ENCODE assay signal across 16 cellular contexts in genomic region chr10:102819054-102819453, GRCh38. TPM values are rescaled to one million over a fixed set of nuclear protein-coding genes. Genes with fewer than 3 reads are reported as not detected.
DNase-seq lines count a peak whose midpoint lies in the region; ATAC-seq and TF ChIP-seq lines count a peak whose summit lies in the region.
"Had no signal": no experiment of that assay in that cellular context is flagged by ENCODE, and none has a peak within 500 bp of the region (broad histone marks: within the 10 kb centered on the region; RNA-seq: fewer than 3 reads in every experiment).

No MANE protein-coding gene starts in this region.

- TF ChIP-seq POLR2A in transverse colon (IDR thresholded peaks at IDR 0.05) = no peak

- H3K36me3 ChIP-seq in colonic mucosa = no peaks in the 10 kb centered on the region
- H3K36me3 ChIP-seq in naive thymus-derived CD4-positive, alpha-beta T cell (ENCODE audit: control insufficient read depth in 2 of 3, insufficient read depth in 3 of 3, low read length in 3 of 3) = peaks cover 0 to 17% (median 0%) of the 10 kb centered on the region in 3 experiments
- H3K36me3 ChIP-seq in transverse colon = peaks cover 0 to 3% (median 0%) of the 10 kb centered on the region in 4 donors
- H3K36me3 ChIP-seq in OCI-LY7 (ENCODE audit: insufficient read depth, low read length) = peaks cover 7% of the 10 kb centered on the region; the same call in 1 of the 2 replicates
- H3K36me3 ChIP-seq: MG63, ovary had no signal

- peaks cover 0 to 11% (median 0%) of the 10 kb centered on the region in 7 donors for H3K4me1 Mint-ChIP-seq in naive thymus-derived CD4-positive, alpha-beta T cell

- H3K4me1 ChIP-seq in colonic mucosa (no peaks in the 10 kb centered on the region), transverse colon (peaks cover 16 to 27% (median 20%) of the 10 kb centered on the region in 4 donors), OCI-LY7 (ENCODE audit: insufficient read depth, low read length, poor library complexity, severe bottlenecking) (peaks cover 29% of the 10 kb centered on the region)
- H3K4me1 ChIP-seq in naive thymus-derived CD4-positive, alpha-beta T cell (ENCODE audit: control insufficient read depth in 2 of 2, insufficient read depth in 2 of 2, low read length in 2 of 2) = no peaks in the 10 kb centered on the region

- H3K27me3 Mint-ChIP-seq in naive thymus-derived CD4-positive, alpha-beta T cell = no peaks in the 10 kb centered on the region
- H3K27me3 Mint-ChIP-seq: stimulated activated memory B cell treated with anti-CD40 and anti-IgM and Interleukin-4, amounts not matched to agents 10 μg/mL and 1 μg/mL and 100 μg/mL, for 72 hours had no signal

- H2AFZ ChIP-seq in OCI-LY7 (ENCODE audit: low read length) = no peak overlapping the region

- H3K9me3 ChIP-seq in colonic mucosa (no peaks in the 10 kb centered on the region), transverse colon (no peaks in the 10 kb centered on the region), OCI-LY7 (ENCODE audit: low read length) (no peaks in the 10 kb centered on the region)
- no peaks in the 10 kb centered on the region for H3K9me3 ChIP-seq in naive thymus-derived CD4-positive, alpha-beta T cell (ENCODE audit: control insufficient read depth in 2 of 3, low read length in 3 of 3)
- H3K9me3 ChIP-seq: MG63, ovary had no signal

- H3K4me3 ChIP-seq in colonic mucosa (no peak overlapping the region), transverse colon (no peak overlapping the region), OCI-LY7 (ENCODE audit: low read depth, low read length, poor library complexity, severe bottlenecking) (no peak overlapping the region)
- H3K4me3 ChIP-seq in naive thymus-derived CD4-positive, alpha-beta T cell (ENCODE audit: low read length) = no peak overlapping the region
- H3K4me3 ChIP-seq: MG63, ovary had no signal

- H3K79me2 ChIP-seq in OCI-LY7 (ENCODE audit: insufficient read depth, low read depth, low read length) = no peaks in the 10 kb centered on the region

- CTCF ChIA-PET in naive thymus-derived CD4-positive, alpha-beta T cell (lab: Charles Lee) = no interaction called here
- CTCF ChIA-PET in OCI-LY7 (lab: Charles Lee; ENCODE audit: unreplicated experiment) = no interaction called here

- H3K9ac ChIP-seq in colonic mucosa (ENCODE audit: low read depth in 2 of 2, low read length in 2 of 2) = no peak overlapping the region

- POLR2A ChIA-PET in naive thymus-derived CD4-positive, alpha-beta T cell (lab: Charles Lee) = no interaction called here
- POLR2A ChIA-PET in OCI-LY7 (lab: Charles Lee) = no interaction called here

- in situ Hi-C loops in transverse colon (cut with MboI; ENCODE audit: low pct_ligation_motif_present in 1 of 4, low pct_unique_long_range_greater_than_20kb in 1 of 4, low sequenced_read_pairs in 3 of 4) = no loop called here

- no peaks in the 10 kb centered on the region for H4K20me1 ChIP-seq in OCI-LY7 (ENCODE audit: insufficient read depth, low read length)

- TF ChIP-seq CTCF in colonic mucosa (IDR thresholded peaks at IDR 0.05) = no peak
- no peak for TF ChIP-seq CTCF in transverse colon (IDR thresholded peaks at IDR 0.05)
- TF ChIP-seq CTCF in OCI-LY7 (conservative IDR thresholded peaks at IDR 0.05; ENCODE audit: low read length) = no peak

- peak; percentile 44 for DNase-seq in NAMALWA (ENCODE audit: low spot score)
- no peak for DNase-seq in colonic mucosa
- no peak for DNase-seq in naive thymus-derived CD4-positive, alpha-beta T cell
- DNase-seq in transverse colon = peak; percentile 26
- no peak for DNase-seq in epidermal melanocyte (ENCODE audit: insufficient read length, low spot score)
- DNase-seq in OCI-LY7 (ENCODE audit: low spot score) = no peak
- DNase-seq in HUDEP-2 (lab: John Stamatoyannopoulos, UW; ENCODE audit: unreplicated experiment in 76 of 76) = no peak
- DNase-seq: Calu3; effector memory CD4-positive, alpha-beta T cell; MG63; NCI-H2227 treated with DMSO at 0.1 percent for 48 hours; ovary; RPMI8226; stimulated activated CD4-positive, alpha-beta T cell treated with anti-CD3 and anti-CD28 coated beads, Interleukin-2, amount 100 ng/mL, for 48 hours had no signal

- no peaks in the 10 kb centered on the region for H3K9me2 ChIP-seq in OCI-LY7 (ENCODE audit: insufficient read depth, low read length)

- H3K27ac ChIP-seq in colonic mucosa (peak overlapping the region; percentile 2), transverse colon (peak overlapping the region; percentile 31 to 60 (median 54)), OCI-LY7 (ENCODE audit: low read depth, low read length, poor library complexity, severe bottlenecking) (no peak overlapping the region)
- no peak overlapping the region for H3K27ac ChIP-seq in naive thymus-derived CD4-positive, alpha-beta T cell (ENCODE audit: low read depth, low read length)
- H3K27ac ChIP-seq: ovary had no signal

- intact Hi-C loops in colonic mucosa (cut with DNase I) = no loop called here
- intact Hi-C loops in naive thymus-derived CD4-positive, alpha-beta T cell (cut with micrococcal nuclease) = no loop called here
- intact Hi-C loops in transverse colon (cut with DNase I; ENCODE audit: low total_unique reads) = no loop called here
- intact Hi-C loops in OCI-LY7 (cut with micrococcal nuclease; ENCODE audit: unreplicated experiment) = no loop called here

- no TSS peak for BruUV-seq in OCI-LY7 (replicated peaks; lab: Mats Ljungman, UMichigan)

- peak overlapping the region in 1 of 9 donors; percentile 36 for H3K27ac Mint-ChIP-seq in naive thymus-derived CD4-positive, alpha-beta T cell
- H3K27ac Mint-ChIP-seq: stimulated activated memory B cell treated with anti-CD40 and anti-IgM and Interleukin-4, amounts not matched to agents 10 μg/mL and 1 μg/mL and 100 μg/mL, for 72 hours had no signal

- no peaks in the 10 kb centered on the region for H3K9me3 Mint-ChIP-seq in naive thymus-derived CD4-positive, alpha-beta T cell
- H3K9me3 Mint-ChIP-seq: stimulated activated memory B cell treated with anti-CD40 and anti-IgM and Interleukin-4, amounts not matched to agents 10 μg/mL and 1 μg/mL and 100 μg/mL, for 72 hours had no signal

- ATAC-seq in naive thymus-derived CD4-positive, alpha-beta T cell = peak; percentile 55
- ATAC-seq: stimulated activated memory B cell treated with anti-CD40 and anti-IgM and Interleukin-4, amounts not matched to agents 10 μg/mL and 1 μg/mL and 100 μg/mL, for 72 hours had no signal

- H3K4me2 ChIP-seq in OCI-LY7 (ENCODE audit: low read length) = no peak overlapping the region

- H3K36me3 Mint-ChIP-seq in naive thymus-derived CD4-positive, alpha-beta T cell = peaks cover 0 to 13% (median 4%) of the 10 kb centered on the region in 5 donors

- H3K27me3 ChIP-seq in colonic mucosa (no peaks in the 10 kb centered on the region), transverse colon (no peaks in the 10 kb centered on the region)
- no peaks in the 10 kb centered on the region for H3K27me3 ChIP-seq in naive thymus-derived CD4-positive, alpha-beta T cell (ENCODE audit: control insufficient read depth in 2 of 2, insufficient read depth in 2 of 2, low read length in 2 of 2)
- H3K27me3 ChIP-seq: MG63, ovary had no signal

- WGBS in transverse colon (ENCODE audit: low coverage in 1 of 2), 2 donors = 56% methylated on average over 6 of the region's 6 CpGs; no CpG with 5 or more reads in 1 of the 2 donors

- peak; percentile 25 for TF ChIP-seq EP300 in transverse colon (IDR thresholded peaks at IDR 0.05; ENCODE audit: low read depth)

- H3K4me3 Mint-ChIP-seq in naive thymus-derived CD4-positive, alpha-beta T cell = no peak overlapping the region
- H3K4me3 Mint-ChIP-seq: stimulated activated memory B cell treated with anti-CD40 and anti-IgM and Interleukin-4, amounts not matched to agents 10 μg/mL and 1 μg/mL and 100 μg/mL, for 72 hours had no signal

RNA-seq across cellular contexts. Expression of gene CYP17A1, which starts 18.2 kb away (rescaled TPM):
- 1 to 10 TPM in 1 of 2 donors, not detected in 1; 7.7 TPM for total RNA-seq in colonic mucosa
- total RNA-seq in naive thymus-derived CD4-positive, alpha-beta T cell = not detected
- not detected for polyA plus RNA-seq in naive thymus-derived CD4-positive, alpha-beta T cell
- total RNA-seq in transverse colon = 10 to 100 TPM in 1 of 4 donors, not detected in 3; 13.3 TPM
- total RNA-seq in OCI-LY7 (2014; rRNA removed; shearing (Covaris generic)) = not detected in 2 replicates
- not detected in 2 replicates for total RNA-seq in OCI-LY7 (2022)
- total RNA-seq: Calu3, lung microvascular endothelial cell had no signal

RNA-seq across cellular contexts. Expression of gene BORCS7, which starts 35.0 kb away (rescaled TPM):
- total RNA-seq in colonic mucosa = 10 to 100 TPM; 15.6 to 18.9 TPM
- total RNA-seq in naive thymus-derived CD4-positive, alpha-beta T cell = 10 to 100 TPM; 11.6 to 20.2 (median 13.3) TPM
- 10 to 100 TPM; 30.0 to 56.5 TPM for polyA plus RNA-seq in naive thymus-derived CD4-positive, alpha-beta T cell
- total RNA-seq in transverse colon = 10 to 100 TPM in 3 of 4 donors, 1 to 10 TPM in 1; 4.1 to 39.4 (median 32.5) TPM
- 2.8 and 3.3 TPM in 2 replicates for total RNA-seq in OCI-LY7 (2014; rRNA removed; shearing (Covaris generic))
- total RNA-seq in OCI-LY7 (2022) = 4.5 and 5.6 TPM in 2 replicates

RNA-seq across cellular contexts. Expression of gene AS3MT, which starts 50.2 kb away (rescaled TPM):
- total RNA-seq in colonic mucosa (1 to 10 TPM in 1 of 2 donors, under 1 TPM in 1; 0.77 to 1.9 TPM), transverse colon (1 to 10 TPM in 2 of 4 donors, under 1 TPM in 1, not detected in 1; 0.96 to 3.4 (median 2.9) TPM), OCI-LY7 (2022) (not detected in 2 replicates)
- total RNA-seq in naive thymus-derived CD4-positive, alpha-beta T cell = 1 to 10 TPM in 4 of 5 experiments, under 1 TPM in 1; 0.39 to 3.7 (median 2.1) TPM
- under 1 TPM in 1 of 2 donors, not detected in 1; 0.08 TPM for polyA plus RNA-seq in naive thymus-derived CD4-positive, alpha-beta T cell
- total RNA-seq in OCI-LY7 (2014; rRNA removed; shearing (Covaris generic)) = 0.59 TPM in 1 of 2 replicates, not detected in the other

Comparison
In these comparisons a context has a peak if more than half of its experiments do, and no peak if none do; other contexts are left out.
1. DNase-seq: peak in NAMALWA (single experiment) and transverse colon (single experiment); none in colonic mucosa (single experiment), naive thymus-derived CD4-positive, alpha-beta T cell (0 of 9), epidermal melanocyte (single experiment), OCI-LY7 (single experiment) and HUDEP-2 (0 of 76).
2. H3K27ac ChIP-seq: peak in colonic mucosa (single experiment) and transverse colon (4 of 4); none in naive thymus-derived CD4-positive, alpha-beta T cell (single experiment) and OCI-LY7 (single experiment).